Comparison of ENCODE assay signal across 8 cellular contexts in the genomic region with DNA sequence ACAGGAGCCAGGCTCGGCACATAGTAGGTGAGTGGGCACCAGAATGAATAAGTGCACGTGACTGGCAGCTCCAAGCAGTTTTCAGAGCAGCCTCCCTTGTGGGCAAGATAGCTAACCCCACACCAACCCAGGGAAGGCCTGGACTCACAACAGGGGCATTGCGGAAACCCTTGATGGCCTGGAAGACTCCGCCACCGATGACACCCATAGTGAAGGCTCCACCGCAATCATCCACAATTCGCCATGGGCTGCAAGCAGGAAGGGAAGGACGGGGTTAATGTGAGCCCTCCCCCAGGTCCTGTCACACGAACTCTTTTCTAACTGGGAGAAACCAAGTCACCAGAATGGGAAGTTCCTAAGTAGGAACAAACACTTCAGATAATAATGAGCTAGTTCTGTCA. TPM values are rescaled to one million over a fixed set of nuclear protein-coding genes. Genes with fewer than 3 reads are reported as not detected.
DNase-seq lines count a peak whose midpoint lies in the region; ATAC-seq and TF ChIP-seq lines count a peak whose summit lies in the region.

No MANE protein-coding gene starts in this region.

- H3K36me3 Mint-ChIP-seq in activated naive CD4-positive, alpha-beta T cell treated with anti-CD3 and anti-CD28 coated beads, Interleukin-2, amount 50 U/mL, for 24 hours: no peaks in the 10 kb centered on the region

- TF ChIP-seq POLR2A in spleen (IDR thresholded peaks at IDR 0.05): no peak

- H3K27ac Mint-ChIP-seq in activated naive CD4-positive, alpha-beta T cell treated with anti-CD3 and anti-CD28 coated beads, Interleukin-2, amount 50 U/mL, for 24 hours: peak overlapping the region; percentile 99

- TF ChIP-seq CTCF in WI38 (IDR thresholded peaks at IDR 0.05; ENCODE audit: low read depth, low read length): no peak
- no peak for TF ChIP-seq CTCF in spleen (IDR thresholded peaks at IDR 0.05 in 8 of 11, conservative IDR thresholded peaks at IDR 0.05 in 3 of 11)

- H3K36me3 ChIP-seq in spleen: peaks cover 0 to 52% (median 16%) of the 10 kb centered on the region in 6 donors

- H3K9me3 Mint-ChIP-seq in activated naive CD4-positive, alpha-beta T cell treated with anti-CD3 and anti-CD28 coated beads, Interleukin-2, amount 50 U/mL, for 24 hours: no peaks in the 10 kb centered on the region

- peak overlapping the region; percentile 93 for H3K4me3 Mint-ChIP-seq in activated naive CD4-positive, alpha-beta T cell treated with anti-CD3 and anti-CD28 coated beads, Interleukin-2, amount 50 U/mL, for 24 hours

- H3K4me1 ChIP-seq in right cardiac atrium (ENCODE audit: control insufficient read depth, insufficient read depth, low read length) (peaks cover 3% of the 10 kb centered on the region), spleen (peaks cover 2 to 47% (median 25%) of the 10 kb centered on the region in 6 donors)

- 35% methylated on average over 9 of the region's 9 CpGs for WGBS in right cardiac atrium
- WGBS in spleen, 5 donors: 51 to 68% (median 60%) methylated on average over 9 of the region's 9 CpGs

- intact Hi-C loops in right cardiac atrium (cut with DNase I) (no loop called here), spleen (cut with DNase I; ENCODE audit: low total_unique reads) (loop anchor here (10.0 kb wide), 2 partner anchors 48 to 92 kb away; a partner anchor contains a TSS)

- peaks cover 14% of the 10 kb centered on the region for H3K4me1 Mint-ChIP-seq in activated naive CD4-positive, alpha-beta T cell treated with anti-CD3 and anti-CD28 coated beads, Interleukin-2, amount 50 U/mL, for 24 hours

- H3K4me3 ChIP-seq in WI38 (ENCODE audit: low read depth, low read length): peak overlapping the region; percentile 77
- H3K4me3 ChIP-seq in right cardiac atrium (ENCODE audit: low read length): peak overlapping the region; percentile 60
- H3K4me3 ChIP-seq in spleen: peak overlapping the region; percentile 47 to 81 (median 54)

- H3K27me3 ChIP-seq in right cardiac atrium (ENCODE audit: control insufficient read depth, insufficient read depth) (no peaks in the 10 kb centered on the region), spleen (replicated peaks in 1 of 7) (peaks cover 0 to 3% (median 0%) of the 10 kb centered on the region in 7 donors)

- peak overlapping the region; percentile 90 for H3K27ac ChIP-seq in right cardiac atrium (ENCODE audit: low read length)
- peak overlapping the region in 7 of 8 donors; percentile 92 to 98 (median 96) for H3K27ac ChIP-seq in spleen

- no peaks in the 10 kb centered on the region for H3K9me3 ChIP-seq in right cardiac atrium (ENCODE audit: control insufficient read depth, low read length)
- peaks cover 0 to 7% (median 0%) of the 10 kb centered on the region in 8 donors for H3K9me3 ChIP-seq in spleen

- no peaks in the 10 kb centered on the region for H3K27me3 Mint-ChIP-seq in activated naive CD4-positive, alpha-beta T cell treated with anti-CD3 and anti-CD28 coated beads, Interleukin-2, amount 50 U/mL, for 24 hours

- no peak for DNase-seq in activated naive CD4-positive, alpha-beta T cell treated with Interleukin-2 at 50 U/mL for 16 hours
- DNase-seq in right cardiac atrium: no peak
- peak; percentile 58 for DNase-seq in spleen

- ATAC-seq in right cardiac atrium (no peak), HG03354 (IDR thresholded peaks at IDR 0.05; ENCODE audit: poor library complexity, severe bottlenecking, unreplicated experiment) (no peak), HG03095 (IDR thresholded peaks at IDR 0.05; ENCODE audit: unreplicated experiment) (no peak), HG03039 (IDR thresholded peaks at IDR 0.05; ENCODE audit: unreplicated experiment) (no peak)

RNA-seq across cellular contexts. Expression of a gene that starts 1.0 kb away (rescaled TPM):
- total RNA-seq in right cardiac atrium (10 to 100 TPM; 45.3 to 68.2 (median 59.7) TPM), spleen (10 to 100 TPM; 29.3 to 50.0 (median 38.2) TPM)
- polyA plus RNA-seq in right cardiac atrium (74.4 TPM), spleen (10 to 100 TPM; 54.9 to 68.8 (median 59.1) TPM)

RNA-seq across cellular contexts. Expression of a gene that starts 1.1 kb away (rescaled TPM):
- total RNA-seq in right cardiac atrium (10 to 100 TPM; 59.8 to 72.6 (median 69.8) TPM), spleen (10 to 100 TPM; 53.5 to 73.6 (median 68.6) TPM)
- polyA plus RNA-seq in right cardiac atrium (78.6 TPM), spleen (10 to 100 TPM; 83.8 to 97.3 (median 92.9) TPM)

RNA-seq across cellular contexts. Expression of a gene that starts 14.8 kb away (rescaled TPM):
- total RNA-seq in right cardiac atrium (10 to 100 TPM in 3 of 4 donors, 1 to 10 TPM in 1; 9.9 to 16.7 (median 13.2) TPM), spleen (10 to 100 TPM; 15.0 to 20.8 (median 17.4) TPM)
- polyA plus RNA-seq in right cardiac atrium (10.4 TPM), spleen (1 to 10 TPM; 6.2 to 8.7 (median 8.3) TPM)

RNA-seq across cellular contexts. Expression of a gene that starts 22.2 kb away (rescaled TPM):
- 1 to 10 TPM; 3.6 to 6.6 (median 5.7) TPM for total RNA-seq in right cardiac atrium
- polyA plus RNA-seq in right cardiac atrium: 4.3 TPM
- total RNA-seq in spleen: 100 to 1,000 TPM in 6 of 7 donors, 10 to 100 TPM in 1; 89.1 to 220 (median 159) TPM
- polyA plus RNA-seq in spleen: 10 to 100 TPM; 54.2 to 86.6 (median 62.4) TPM
